Comparison of ENCODE assay signal across 18 cellular contexts in genomic region chr13:114144606-114145244, GRCh38. TPM values are rescaled to one million over a fixed set of nuclear protein-coding genes. Genes with fewer than 3 reads are reported as not detected.
A peak's percentile ranks its signal among the peaks of the same experiment; 100 is the strongest.
DNase-seq lines count a peak whose midpoint lies in the region; ATAC-seq and TF ChIP-seq lines count a peak whose summit lies in the region.
"Had no signal": no experiment of that assay in that cellular context is flagged by ENCODE, and none has a peak within 500 bp of the region (broad histone marks: within the 10 kb centered on the region; RNA-seq: fewer than 3 reads in every experiment).

No MANE protein-coding gene starts in this region.

- no peak for TF ChIP-seq POLR2A in GM18505 (IDR thresholded peaks at IDR 0.05; ENCODE audit: borderline replicate concordance, extremely low read depth, insufficient read depth, insufficient read length)

- TF ChIP-seq CTCF in activated CD8-positive, alpha-beta T cell treated with anti-CD3 and anti-CD28 coated beads for 36 hours (IDR thresholded peaks at IDR 0.05) = no peak
- TF ChIP-seq CTCF in glutamatergic neuron (IDR thresholded peaks at IDR 0.05; ENCODE audit: partially characterized antibody, unreplicated experiment) = no peak

- peaks cover 48% of the 10 kb centered on the region for H3K4me1 Mint-ChIP-seq in activated CD8-positive, alpha-beta T cell treated with anti-CD3 and anti-CD28 coated beads for 36 hours (ENCODE audit: low read depth)
- H3K4me1 Mint-ChIP-seq in activated CD8-positive, alpha-beta T cell treated with anti-CD3 and anti-CD28 coated beads, Interleukin-2, amount 10 ng/mL, durations not matched to agents 7 days and 5 days (ENCODE audit: low read depth) = peaks cover 49% of the 10 kb centered on the region
- peaks cover 42% of the 10 kb centered on the region for H3K4me1 Mint-ChIP-seq in T-helper 17 cell
- peaks cover 25% of the 10 kb centered on the region for H3K4me1 Mint-ChIP-seq in glutamatergic neuron (ENCODE audit: low read depth, unreplicated experiment)
- H3K4me1 Mint-ChIP-seq in stimulated activated naive CD8-positive, alpha-beta T cell treated with anti-CD3 and anti-CD28 coated beads, Interleukin-15, amount 100 ng/mL, for 72 hours = peaks cover 50% of the 10 kb centered on the region

- POLR2A ChIA-PET in activated CD8-positive, alpha-beta T cell treated with anti-CD3 and anti-CD28 coated beads for 36 hours (lab: Charles Lee) = interaction anchor here (1.0 to 5.4 kb wide), 2 partner anchors 16 to 17 kb away, joined by 3 to 50 read pairs; no protein-coding TSS in a partner anchor
- POLR2A ChIA-PET in activated CD8-positive, alpha-beta T cell treated with anti-CD3 and anti-CD28 coated beads, Interleukin-2, amount 10 ng/mL, durations not matched to agents 7 days and 5 days (lab: Charles Lee) = interaction anchor here (1.2 kb wide), 1 partner anchor 14 kb away, joined by 8 read pairs; no protein-coding TSS in a partner anchor

- no peaks in the 10 kb centered on the region for H3K27me3 Mint-ChIP-seq in activated CD8-positive, alpha-beta T cell treated with anti-CD3 and anti-CD28 coated beads for 36 hours
- peaks cover 19% of the 10 kb centered on the region for H3K27me3 Mint-ChIP-seq in activated CD8-positive, alpha-beta T cell treated with anti-CD3 and anti-CD28 coated beads, Interleukin-2, amount 10 ng/mL, durations not matched to agents 7 days and 5 days (ENCODE audit: low read depth)
- H3K27me3 Mint-ChIP-seq in T-helper 17 cell (no peaks in the 10 kb centered on the region), glutamatergic neuron (ENCODE audit: unreplicated experiment) (peaks cover 5% of the 10 kb centered on the region)
- H3K27me3 Mint-ChIP-seq in stimulated activated naive CD8-positive, alpha-beta T cell treated with anti-CD3 and anti-CD28 coated beads, Interleukin-15, amount 100 ng/mL, for 72 hours = no peaks in the 10 kb centered on the region

- no peaks in the 10 kb centered on the region for H3K9me3 ChIP-seq in T-helper 17 cell (ENCODE audit: control insufficient read depth, low read length, poor library complexity, severe bottlenecking)
- H3K9me3 ChIP-seq: upper lobe of left lung had no signal

- ATAC-seq in activated CD8-positive, alpha-beta T cell treated with anti-CD3 and anti-CD28 coated beads for 36 hours = no peak
- no peak for ATAC-seq in activated CD8-positive, alpha-beta T cell treated with anti-CD3 and anti-CD28 coated beads, Interleukin-2, amount 10 ng/mL, durations not matched to agents 7 days and 5 days
- ATAC-seq in T-helper 17 cell (no peak), GM18505 (IDR thresholded peaks at IDR 0.05; ENCODE audit: unreplicated experiment) (no peak)
- no peak for ATAC-seq in stimulated activated naive CD8-positive, alpha-beta T cell treated with anti-CD3 and anti-CD28 coated beads, Interleukin-15, amount 100 ng/mL, for 72 hours
- ATAC-seq: esophagus mucosa had no signal

- intact Hi-C loops in activated CD8-positive, alpha-beta T cell treated with anti-CD3 and anti-CD28 coated beads for 36 hours (cut with micrococcal nuclease) = loop anchor here (5.0 kb wide), 1 partner anchor 83 kb away; no protein-coding TSS in a partner anchor

- CTCF ChIA-PET in activated CD8-positive, alpha-beta T cell treated with anti-CD3 and anti-CD28 coated beads for 36 hours (lab: Charles Lee) = interaction anchor here (0.6 to 2.4 kb wide), 6 partner anchors 17 to 81 kb away, joined by 3 to 7 read pairs (median 3); no protein-coding TSS in a partner anchor
- CTCF ChIA-PET in activated CD8-positive, alpha-beta T cell treated with anti-CD3 and anti-CD28 coated beads, Interleukin-2, amount 10 ng/mL, durations not matched to agents 7 days and 5 days (lab: Charles Lee) = interaction anchor here (1.1 to 1.7 kb wide), 2 partner anchors 18 to 34 kb away, joined by 3 to 4 read pairs; no protein-coding TSS in a partner anchor

- peak overlapping the region; percentile 68 for H3K27ac Mint-ChIP-seq in activated CD8-positive, alpha-beta T cell treated with anti-CD3 and anti-CD28 coated beads for 36 hours
- no peak overlapping the region for H3K27ac Mint-ChIP-seq in activated CD8-positive, alpha-beta T cell treated with anti-CD3 and anti-CD28 coated beads, Interleukin-2, amount 10 ng/mL, durations not matched to agents 7 days and 5 days
- H3K27ac Mint-ChIP-seq in T-helper 17 cell = no peak overlapping the region
- peak overlapping the region; percentile 57 for H3K27ac Mint-ChIP-seq in glutamatergic neuron (ENCODE audit: unreplicated experiment)
- H3K27ac Mint-ChIP-seq in stimulated activated naive CD8-positive, alpha-beta T cell treated with anti-CD3 and anti-CD28 coated beads, Interleukin-15, amount 100 ng/mL, for 72 hours = no peak overlapping the region
- H3K27ac Mint-ChIP-seq: activated T-helper 2 cell treated with anti-CD3 and anti-CD28 coated beads, Interferon-gamma antibody, Interleukin-2, Interleukin-4, amounts not matched to agents 10 μg/mL and 5 μg/mL and 100 μg/mL, durations not matched to agents 14 hours and 24 hours and 36 hours had no signal

- H3K4me3 Mint-ChIP-seq in activated CD8-positive, alpha-beta T cell treated with anti-CD3 and anti-CD28 coated beads for 36 hours = no peak overlapping the region
- H3K4me3 Mint-ChIP-seq in activated CD8-positive, alpha-beta T cell treated with anti-CD3 and anti-CD28 coated beads, Interleukin-2, amount 10 ng/mL, durations not matched to agents 7 days and 5 days = no peak overlapping the region
- H3K4me3 Mint-ChIP-seq in T-helper 17 cell = peak overlapping the region; percentile 83
- H3K4me3 Mint-ChIP-seq in glutamatergic neuron (ENCODE audit: unreplicated experiment) = peak overlapping the region; percentile 71
- peak overlapping the region; percentile 6 to 16 for H3K4me3 Mint-ChIP-seq in stimulated activated naive CD8-positive, alpha-beta T cell treated with anti-CD3 and anti-CD28 coated beads, Interleukin-15, amount 100 ng/mL, for 72 hours

- H3K9me3 Mint-ChIP-seq in activated CD8-positive, alpha-beta T cell treated with anti-CD3 and anti-CD28 coated beads for 36 hours = no peaks in the 10 kb centered on the region
- H3K9me3 Mint-ChIP-seq in activated CD8-positive, alpha-beta T cell treated with anti-CD3 and anti-CD28 coated beads, Interleukin-2, amount 10 ng/mL, durations not matched to agents 7 days and 5 days (ENCODE audit: insufficient read depth) = no peaks in the 10 kb centered on the region
- H3K9me3 Mint-ChIP-seq in glutamatergic neuron (ENCODE audit: unreplicated experiment) = peaks cover 6% of the 10 kb centered on the region
- H3K9me3 Mint-ChIP-seq in stimulated activated naive CD8-positive, alpha-beta T cell treated with anti-CD3 and anti-CD28 coated beads, Interleukin-15, amount 100 ng/mL, for 72 hours = no peaks in the 10 kb centered on the region
- H3K9me3 Mint-ChIP-seq: activated T-helper 2 cell treated with anti-CD3 and anti-CD28 coated beads, Interferon-gamma antibody, Interleukin-2, Interleukin-4, amounts not matched to agents 10 μg/mL and 5 μg/mL and 100 μg/mL, durations not matched to agents 14 hours and 24 hours and 36 hours had no signal

- H3K36me3 Mint-ChIP-seq in activated CD8-positive, alpha-beta T cell treated with anti-CD3 and anti-CD28 coated beads for 36 hours (ENCODE audit: low read depth) = no peaks in the 10 kb centered on the region
- no peaks in the 10 kb centered on the region for H3K36me3 Mint-ChIP-seq in activated CD8-positive, alpha-beta T cell treated with anti-CD3 and anti-CD28 coated beads, Interleukin-2, amount 10 ng/mL, durations not matched to agents 7 days and 5 days (ENCODE audit: low read depth)
- peaks cover 4% of the 10 kb centered on the region for H3K36me3 Mint-ChIP-seq in T-helper 17 cell (ENCODE audit: low read depth)
- no peaks in the 10 kb centered on the region for H3K36me3 Mint-ChIP-seq in glutamatergic neuron (ENCODE audit: unreplicated experiment)

- no peak for DNase-seq in activated CD8-positive, alpha-beta T cell treated with anti-CD3 and anti-CD28 coated beads for 36 hours
- no peak for DNase-seq in activated CD8-positive, alpha-beta T cell treated with anti-CD3 and anti-CD28 coated beads, Interleukin-2, amount 10 ng/mL, durations not matched to agents 7 days and 5 days
- DNase-seq in T-helper 17 cell (no peak), glutamatergic neuron (no peak), UCSD-AML1 (lab: John Stamatoyannopoulos, UW; ENCODE audit: unreplicated experiment) (no peak), NCI-H2196 (lab: John Stamatoyannopoulos, UW; ENCODE audit: unreplicated experiment) (no peak)
- no peak for DNase-seq in stimulated activated naive CD8-positive, alpha-beta T cell treated with anti-CD3 and anti-CD28 coated beads, Interleukin-15, amount 100 ng/mL, for 72 hours
- DNase-seq: ACHN; activated CD4-positive, alpha-beta T cell treated with anti-CD3 and anti-CD28 coated beads for 1 hour; IMR-90; MV-4-11; occipital lobe; RPMI8226; upper lobe of left lung had no signal

RNA-seq across cellular contexts. Expression of gene RASA3, which starts 12.3 kb away (rescaled TPM):
- 10 to 100 TPM; 28.9 to 32.3 TPM for total RNA-seq in activated CD8-positive, alpha-beta T cell treated with anti-CD3 and anti-CD28 coated beads for 36 hours
- 10 to 100 TPM; 36.9 to 39.3 TPM for total RNA-seq in activated CD8-positive, alpha-beta T cell treated with anti-CD3 and anti-CD28 coated beads, Interleukin-2, amount 10 ng/mL, durations not matched to agents 7 days and 5 days
- total RNA-seq in T-helper 17 cell (100 to 1,000 TPM; 204 to 215 TPM), glutamatergic neuron (ENCODE audit: unreplicated experiment) (15.2 TPM)

RNA-seq across cellular contexts. Expression of gene CFAP97D2, which starts 34.3 kb away (rescaled TPM):
- total RNA-seq in activated CD8-positive, alpha-beta T cell treated with anti-CD3 and anti-CD28 coated beads for 36 hours = not detected
- not detected for total RNA-seq in activated CD8-positive, alpha-beta T cell treated with anti-CD3 and anti-CD28 coated beads, Interleukin-2, amount 10 ng/mL, durations not matched to agents 7 days and 5 days
- total RNA-seq in T-helper 17 cell = not detected
- total RNA-seq in glutamatergic neuron (ENCODE audit: unreplicated experiment) = not detected
- total RNA-seq: activated T-helper 2 cell treated with anti-CD3 and anti-CD28 coated beads, Interferon-gamma antibody, Interleukin-2, Interleukin-4, amounts not matched to agents 10 μg/mL and 5 μg/mL and 100 μg/mL, durations not matched to agents 14 hours and 24 hours and 36 hours; astrocyte; esophagus mucosa; IMR-90; occipital lobe had no signal

Comparison
In these comparisons a context has a peak if more than half of its experiments do, and no peak if none do; other contexts are left out.
1. H3K27ac Mint-ChIP-seq: peak in activated CD8-positive, alpha-beta T cell treated with anti-CD3 and anti-CD28 coated beads for 36 hours (single experiment) and glutamatergic neuron (single experiment); none in activated CD8-positive, alpha-beta T cell treated with anti-CD3 and anti-CD28 coated beads, Interleukin-2, amount 10 ng/mL, durations not matched to agents 7 days and 5 days (single experiment), T-helper 17 cell (single experiment) and stimulated activated naive CD8-positive, alpha-beta T cell treated with anti-CD3 and anti-CD28 coated beads, Interleukin-15, amount 100 ng/mL, for 72 hours (0 of 2).
2. H3K4me3 Mint-ChIP-seq: peak in T-helper 17 cell (single experiment), glutamatergic neuron (single experiment) and stimulated activated naive CD8-positive, alpha-beta T cell treated with anti-CD3 and anti-CD28 coated beads, Interleukin-15, amount 100 ng/mL, for 72 hours (2 of 2); none in activated CD8-positive, alpha-beta T cell treated with anti-CD3 and anti-CD28 coated beads for 36 hours (single experiment) and activated CD8-positive, alpha-beta T cell treated with anti-CD3 and anti-CD28 coated beads, Interleukin-2, amount 10 ng/mL, durations not matched to agents 7 days and 5 days (single experiment).
3. RNA of gene RASA3, which starts 12.3 kb away (total RNA-seq): 204 to 215 TPM in T-helper 17 cell; 36.9 to 39.3 TPM in activated CD8-positive, alpha-beta T cell treated with anti-CD3 and anti-CD28 coated beads, Interleukin-2, amount 10 ng/mL, durations not matched to agents 7 days and 5 days, 28.9 to 32.3 TPM in activated CD8-positive, alpha-beta T cell treated with anti-CD3 and anti-CD28 coated beads for 36 hours and 15.2 TPM in glutamatergic neuron (single experiment); every median in the first group is over 4 times any median in the second.